Comparison of ENCODE assay signal across 8 cellular contexts in genomic region chr10:119079572-119080520, GRCh38. TPM values are rescaled to one million over a fixed set of nuclear protein-coding genes. Genes with fewer than 3 reads are reported as not detected.
DNase-seq lines count a peak whose midpoint lies in the region; ATAC-seq and TF ChIP-seq lines count a peak whose summit lies in the region.

No MANE protein-coding gene starts in this region.

- H3K27ac Mint-ChIP-seq in activated T-helper 1 cell treated with anti-CD3 and anti-CD28 coated beads, Interleukin-12 subunit alpha, Interleukin-12 subunit beta, Interleukin-2, Interleukin-4 antibody, amounts not matched to agents 30 ng/mL and 10 ng/mL and 1 ng/mL, durations not matched to agents 14 hours and 24 hours and 36 hours, result peak overlapping the region; percentile 94
- peak overlapping the region; percentile 94 to 99 (median 98) for H3K27ac Mint-ChIP-seq in naive thymus-derived CD8-positive, alpha-beta T cell

- ATAC-seq in GM18505 (IDR thresholded peaks at IDR 0.05; ENCODE audit: unreplicated experiment) (peak; percentile 55), HG02970 (IDR thresholded peaks at IDR 0.05; ENCODE audit: low FRiP score, unreplicated experiment) (peak; percentile 48)
- peak; percentile 61 to 65 for ATAC-seq in naive thymus-derived CD8-positive, alpha-beta T cell

- TF ChIP-seq CTCF in AG04450 (IDR thresholded peaks at IDR 0.05; ENCODE audit: low read depth, low read length), result no peak

- H3K36me3 Mint-ChIP-seq in activated T-helper 1 cell treated with anti-CD3 and anti-CD28 coated beads, Interleukin-12 subunit alpha, Interleukin-12 subunit beta, Interleukin-2, Interleukin-4 antibody, amounts not matched to agents 30 ng/mL and 10 ng/mL and 1 ng/mL, durations not matched to agents 14 hours and 24 hours and 36 hours (ENCODE audit: low read depth), result peaks cover 31% of the 10 kb centered on the region
- H3K36me3 Mint-ChIP-seq in naive thymus-derived CD8-positive, alpha-beta T cell, result peaks cover 0 to 15% (median 0%) of the 10 kb centered on the region in 3 donors

- intact Hi-C loops in activated T-helper 1 cell treated with anti-CD3 and anti-CD28 coated beads, Interleukin-12 subunit alpha, Interleukin-12 subunit beta, Interleukin-2, Interleukin-4 antibody, amounts not matched to agents 30 ng/mL and 10 ng/mL and 1 ng/mL, durations not matched to agents 14 hours and 24 hours and 36 hours (cut with micrococcal nuclease), result loop anchor here (1.0 to 10.0 kb wide), 13 partner anchors 24 to 795 kb away; partner anchors contain the start of genes BAG3, DENND10, GRK5 and INPP5F

- H3K27me3 Mint-ChIP-seq in activated T-helper 1 cell treated with anti-CD3 and anti-CD28 coated beads, Interleukin-12 subunit alpha, Interleukin-12 subunit beta, Interleukin-2, Interleukin-4 antibody, amounts not matched to agents 30 ng/mL and 10 ng/mL and 1 ng/mL, durations not matched to agents 14 hours and 24 hours and 36 hours (ENCODE audit: insufficient read depth), result no peaks in the 10 kb centered on the region
- H3K27me3 Mint-ChIP-seq in naive thymus-derived CD8-positive, alpha-beta T cell, result no peaks in the 10 kb centered on the region

- peaks cover 38% of the 10 kb centered on the region for H3K4me1 Mint-ChIP-seq in activated T-helper 1 cell treated with anti-CD3 and anti-CD28 coated beads, Interleukin-12 subunit alpha, Interleukin-12 subunit beta, Interleukin-2, Interleukin-4 antibody, amounts not matched to agents 30 ng/mL and 10 ng/mL and 1 ng/mL, durations not matched to agents 14 hours and 24 hours and 36 hours (ENCODE audit: low read depth)
- H3K4me1 Mint-ChIP-seq in naive thymus-derived CD8-positive, alpha-beta T cell, result peaks cover 23 to 63% (median 47%) of the 10 kb centered on the region in 4 donors

- H3K9me3 ChIP-seq in AG04450 (ENCODE audit: control insufficient read depth, insufficient read depth, low read length), result peaks cover 6% of the 10 kb centered on the region; the same call in 1 of the 2 replicates

- H3K4me3 ChIP-seq in AG04450 (ENCODE audit: low read depth, low read length), result peak overlapping the region; percentile 93

- peak overlapping the region; percentile 98 for H3K4me3 Mint-ChIP-seq in activated T-helper 1 cell treated with anti-CD3 and anti-CD28 coated beads, Interleukin-12 subunit alpha, Interleukin-12 subunit beta, Interleukin-2, Interleukin-4 antibody, amounts not matched to agents 30 ng/mL and 10 ng/mL and 1 ng/mL, durations not matched to agents 14 hours and 24 hours and 36 hours
- peak overlapping the region; percentile 93 to 100 (median 96) for H3K4me3 Mint-ChIP-seq in naive thymus-derived CD8-positive, alpha-beta T cell

- H3K27ac ChIP-seq in AG04450 (ENCODE audit: low read depth, low read length), result peak overlapping the region; percentile 95

- POLR2A ChIA-PET in AG04450 (lab: Yijun Ruan, JAX), result interaction anchor here (0.6 to 1.2 kb wide), 6 partner anchors 24 to 110 kb away, joined by 3 to 8 read pairs (median 4); partner anchors contain the start of gene DENND10
- POLR2A ChIA-PET in naive thymus-derived CD8-positive, alpha-beta T cell (lab: Charles Lee), result interaction anchor here (1.0 to 2.9 kb wide), 7 partner anchors 9 to 793 kb away, joined by 3 to 20 read pairs (median 5); partner anchors contain the start of genes DENND10, MCMBP and SFXN4

- H3K27me3 ChIP-seq in AG04450 (ENCODE audit: control insufficient read depth, insufficient read depth, low read length), result no peaks in the 10 kb centered on the region

- CTCF ChIA-PET in AG04450 (lab: Charles Lee), result no interaction called here

- TF ChIP-seq POLR2A in GM18505 (IDR thresholded peaks at IDR 0.05; ENCODE audit: borderline replicate concordance, extremely low read depth, insufficient read depth, insufficient read length), result no peak

- no peaks in the 10 kb centered on the region for H3K9me3 Mint-ChIP-seq in activated T-helper 1 cell treated with anti-CD3 and anti-CD28 coated beads, Interleukin-12 subunit alpha, Interleukin-12 subunit beta, Interleukin-2, Interleukin-4 antibody, amounts not matched to agents 30 ng/mL and 10 ng/mL and 1 ng/mL, durations not matched to agents 14 hours and 24 hours and 36 hours
- H3K9me3 Mint-ChIP-seq in naive thymus-derived CD8-positive, alpha-beta T cell, result no peaks in the 10 kb centered on the region

- peak; percentile 34 for DNase-seq in AG04450 (ENCODE audit: low read depth, low spot score)
- DNase-seq in NCI-H69 (lab: John Stamatoyannopoulos, UW), result peak; percentile 62
- DNase-seq in activated T-helper 1 cell treated with anti-CD3 and anti-CD28 coated beads, Interleukin-12 subunit alpha, Interleukin-12 subunit beta, Interleukin-2, Interleukin-4 antibody, amounts not matched to agents 30 ng/mL and 10 ng/mL and 1 ng/mL, durations not matched to agents 14 hours and 24 hours and 36 hours (ENCODE audit: low spot score), result peak; percentile 66
- peak; percentile 79 for DNase-seq in fibroblast of gingiva (ENCODE audit: low read depth)
- DNase-seq in naive thymus-derived CD8-positive, alpha-beta T cell, result peak in 7 of 10 donors; percentile 41 to 77 (median 54)
- DNase-seq in stimulated activated naive CD4-positive, alpha-beta T cell treated with Interleukin-2 at 50 U/mL for 16 hours (lab: John Stamatoyannopoulos, UW), result peak; percentile 61

RNA-seq across cellular contexts. Expression of gene EIF3A, which starts 0.8 kb away (rescaled TPM):
- 55.7 and 80.8 TPM in 2 replicates for polyA plus RNA-seq in AG04450 (2011; rRNA removed)
- polyA minus RNA-seq in AG04450 (2011; rRNA and poly(A)+ RNA removed), result 70.4 and 92.9 TPM in 2 replicates
- 181 and 183 TPM in 2 replicates for total RNA-seq in activated T-helper 1 cell treated with anti-CD3 and anti-CD28 coated beads, Interleukin-12 subunit alpha, Interleukin-12 subunit beta, Interleukin-2, Interleukin-4 antibody, amounts not matched to agents 30 ng/mL and 10 ng/mL and 1 ng/mL, durations not matched to agents 14 hours and 24 hours and 36 hours
- 10 to 100 TPM; 88.2 to 93.6 TPM for total RNA-seq in naive thymus-derived CD8-positive, alpha-beta T cell
- 10 to 100 TPM; 30.0 to 56.2 (median 45.0) TPM for polyA plus RNA-seq in naive thymus-derived CD8-positive, alpha-beta T cell

RNA-seq across cellular contexts. Expression of gene DENND10, which starts 24.1 kb away (rescaled TPM):
- polyA plus RNA-seq in AG04450 (2011; rRNA removed), result 82.6 and 107 TPM in 2 replicates
- polyA minus RNA-seq in AG04450 (2011; rRNA and poly(A)+ RNA removed), result 51.8 and 70.8 TPM in 2 replicates
- 20.1 and 25.4 TPM in 2 replicates for total RNA-seq in activated T-helper 1 cell treated with anti-CD3 and anti-CD28 coated beads, Interleukin-12 subunit alpha, Interleukin-12 subunit beta, Interleukin-2, Interleukin-4 antibody, amounts not matched to agents 30 ng/mL and 10 ng/mL and 1 ng/mL, durations not matched to agents 14 hours and 24 hours and 36 hours
- total RNA-seq in naive thymus-derived CD8-positive, alpha-beta T cell, result 10 to 100 TPM; 21.6 to 23.2 TPM
- polyA plus RNA-seq in naive thymus-derived CD8-positive, alpha-beta T cell, result 10 to 100 TPM; 18.3 to 20.4 (median 20.1) TPM

RNA-seq across cellular contexts. Expression of gene NANOS1, which starts 50.3 kb away (rescaled TPM):
- 0.58 and 0.95 TPM in 2 replicates for polyA plus RNA-seq in AG04450 (2011; rRNA removed)
- 0.13 and 0.32 TPM in 2 replicates for polyA minus RNA-seq in AG04450 (2011; rRNA and poly(A)+ RNA removed)
- 0.73 and 1.0 TPM in 2 replicates for total RNA-seq in activated T-helper 1 cell treated with anti-CD3 and anti-CD28 coated beads, Interleukin-12 subunit alpha, Interleukin-12 subunit beta, Interleukin-2, Interleukin-4 antibody, amounts not matched to agents 30 ng/mL and 10 ng/mL and 1 ng/mL, durations not matched to agents 14 hours and 24 hours and 36 hours
- total RNA-seq in naive thymus-derived CD8-positive, alpha-beta T cell, result under 1 TPM; 0.55 to 0.60 TPM
- polyA plus RNA-seq in naive thymus-derived CD8-positive, alpha-beta T cell, result under 1 TPM in 1 of 3 donors, not detected in 2; 0.05 TPM

Comparison
In these comparisons a context has a peak if more than half of its experiments do, and no peak if none do; other contexts are left out.
1. Peak in every context shown above with its lines: DNase-seq, ATAC-seq, H3K4me3 ChIP-seq and H3K27ac ChIP-seq.